In the genomic region with DNA sequence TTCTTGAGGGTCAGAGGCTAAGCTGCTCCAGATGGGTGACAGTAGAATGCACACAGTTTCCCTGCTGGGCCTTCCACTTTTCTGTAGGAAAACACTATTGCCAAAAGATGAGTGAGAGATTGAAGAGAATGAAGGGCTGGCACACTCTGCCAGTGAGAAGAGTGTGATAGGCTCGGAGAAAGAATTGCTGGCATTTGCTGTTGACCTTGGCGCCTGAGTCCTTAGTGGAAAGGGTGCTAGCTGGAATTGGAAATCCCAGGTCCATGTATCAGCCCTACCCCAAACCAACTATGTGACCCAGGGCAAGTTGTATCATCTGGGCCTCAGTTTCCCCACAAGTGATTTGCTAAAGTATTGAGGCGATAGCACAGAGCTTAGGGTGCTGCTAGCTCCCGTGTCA, we compare ENCODE assay signal across 22 cellular contexts.
"Had no signal": no experiment of that assay in that cellular context is flagged by ENCODE, and none has a peak within 500 bp of the region (broad histone marks: within the 10 kb centered on the region; RNA-seq: fewer than 3 reads in every experiment).

No MANE protein-coding gene starts in this region.

- H3K36me3 Mint-ChIP-seq: brain, neural progenitor cell, WTC11 had no signal

- H3K4me3 Mint-ChIP-seq: activated CD8-positive, alpha-beta T cell treated with anti-CD3 and anti-CD28 coated beads for 36 hours; activated naive CD8-positive, alpha-beta T cell treated with anti-CD3 and anti-CD28 coated beads, Interleukin-2, amount 10 ng/mL, durations not matched to agents 7 days and 5 days; activated T-cell treated with anti-CD3 and anti-CD28 coated beads, Interleukin-2, amount 50 U/mL, for 4 hours; brain; WTC11 had no signal

- H3K9me3 ChIP-seq: ascending aorta, heart right ventricle, left lung, psoas muscle, tibial nerve had no signal

- H3K27me3 ChIP-seq: ascending aorta, heart right ventricle, left lung, neural progenitor cell, tibial nerve had no signal

- H3K4me3 ChIP-seq: ascending aorta, heart right ventricle, left lung, neural progenitor cell, psoas muscle, tibial nerve had no signal

- H3K4me1 ChIP-seq: ascending aorta, left lung, parathyroid adenoma, psoas muscle had no signal

- H3K27me3 Mint-ChIP-seq: activated CD8-positive, alpha-beta T cell treated with anti-CD3 and anti-CD28 coated beads for 36 hours; activated naive CD8-positive, alpha-beta T cell treated with anti-CD3 and anti-CD28 coated beads, Interleukin-2, amount 10 ng/mL, durations not matched to agents 7 days and 5 days; brain had no signal

- H3K36me3 ChIP-seq: neural progenitor cell had no signal

- H3K27ac ChIP-seq: ascending aorta, heart right ventricle, left lung, neural progenitor cell, parathyroid adenoma, psoas muscle, tibial nerve had no signal

- ATAC-seq: activated CD8-positive, alpha-beta T cell treated with anti-CD3 and anti-CD28 coated beads for 36 hours; activated T-cell treated with anti-CD3 and anti-CD28 coated beads, Interleukin-2, amount 50 U/mL, for 4 hours; left lung; psoas muscle; WTC11 had no signal

- H3K27ac Mint-ChIP-seq: activated CD8-positive, alpha-beta T cell treated with anti-CD3 and anti-CD28 coated beads for 36 hours; activated naive CD8-positive, alpha-beta T cell treated with anti-CD3 and anti-CD28 coated beads, Interleukin-2, amount 10 ng/mL, durations not matched to agents 7 days and 5 days; activated T-helper 2 cell treated with anti-CD3 and anti-CD28 coated beads, Interferon-gamma antibody, Interleukin-2, Interleukin-4, amounts not matched to agents 10 μg/mL and 5 μg/mL and 100 μg/mL, durations not matched to agents 14 hours and 24 hours and 36 hours; brain; WTC11 had no signal

- H3K9me3 Mint-ChIP-seq: activated CD8-positive, alpha-beta T cell treated with anti-CD3 and anti-CD28 coated beads for 36 hours; activated naive CD8-positive, alpha-beta T cell treated with anti-CD3 and anti-CD28 coated beads, Interleukin-2, amount 10 ng/mL, durations not matched to agents 7 days and 5 days; activated T-cell treated with anti-CD3 and anti-CD28 coated beads, Interleukin-2, amount 50 U/mL, for 4 hours; activated T-helper 2 cell treated with anti-CD3 and anti-CD28 coated beads, Interferon-gamma antibody, Interleukin-2, Interleukin-4, amounts not matched to agents 10 μg/mL and 5 μg/mL and 100 μg/mL, durations not matched to agents 14 hours and 24 hours and 36 hours; brain; neural progenitor cell; WTC11 had no signal

- DNase-seq: activated CD4-positive, alpha-beta T cell treated with anti-CD3 and anti-CD28 coated beads for 1 hour; activated CD4-positive, alpha-beta T cell treated with anti-CD3 and anti-CD28 coated beads, Interleukin-2, amount 50 U/mL, for 1 hour; activated CD8-positive, alpha-beta T cell treated with anti-CD3 and anti-CD28 coated beads for 36 hours; activated naive CD8-positive, alpha-beta T cell treated with anti-CD3 and anti-CD28 coated beads, Interleukin-2, amount 10 ng/mL, durations not matched to agents 7 days and 5 days; activated T-cell treated with anti-CD3 and anti-CD28 coated beads, Interleukin-2, amount 50 U/mL, for 4 hours; cortex of kidney; heart right ventricle; kidney glomerular epithelial cell; left lung; occipital lobe; psoas muscle; stimulated activated CD4-positive, alpha-beta T cell treated with anti-CD3 and anti-CD28 coated beads, Interleukin-15, amount 100 ng/mL, for 24 hours; stimulated activated CD4-positive, alpha-beta T cell treated with anti-CD3 and anti-CD28 coated beads, Interleukin-2, amount 100 ng/mL, for 24 hours; stimulated activated naive CD4-positive, alpha-beta T cell treated with Interleukin-2 at 50 U/mL for 16 hours; T-helper 2 cell had no signal

- H3K4me1 Mint-ChIP-seq: activated naive CD8-positive, alpha-beta T cell treated with anti-CD3 and anti-CD28 coated beads, Interleukin-2, amount 10 ng/mL, durations not matched to agents 7 days and 5 days had no signal
